In genomic region chrX:130504019-130504418, GRCh38 we compare ENCODE assay signal across 8 cellular contexts.
"Had no signal": no experiment of that assay in that cellular context is flagged by ENCODE, and none has a peak within 500 bp of the region (broad histone marks: within the 10 kb centered on the region; RNA-seq: fewer than 3 reads in every experiment).

No MANE protein-coding gene starts in this region.

- DNase-seq: GDM1, GF-D8 had no signal

- FAIRE-seq: G401.6, GM12878, GM12891, GM12892, GM18507, GM19239 had no signal

- H3K4me3 ChIP-seq: GM12878 had no signal

- ATAC-seq: GM12878 had no signal
